Comparison of ENCODE assay signal across 8 cellular contexts in the genomic region with DNA sequence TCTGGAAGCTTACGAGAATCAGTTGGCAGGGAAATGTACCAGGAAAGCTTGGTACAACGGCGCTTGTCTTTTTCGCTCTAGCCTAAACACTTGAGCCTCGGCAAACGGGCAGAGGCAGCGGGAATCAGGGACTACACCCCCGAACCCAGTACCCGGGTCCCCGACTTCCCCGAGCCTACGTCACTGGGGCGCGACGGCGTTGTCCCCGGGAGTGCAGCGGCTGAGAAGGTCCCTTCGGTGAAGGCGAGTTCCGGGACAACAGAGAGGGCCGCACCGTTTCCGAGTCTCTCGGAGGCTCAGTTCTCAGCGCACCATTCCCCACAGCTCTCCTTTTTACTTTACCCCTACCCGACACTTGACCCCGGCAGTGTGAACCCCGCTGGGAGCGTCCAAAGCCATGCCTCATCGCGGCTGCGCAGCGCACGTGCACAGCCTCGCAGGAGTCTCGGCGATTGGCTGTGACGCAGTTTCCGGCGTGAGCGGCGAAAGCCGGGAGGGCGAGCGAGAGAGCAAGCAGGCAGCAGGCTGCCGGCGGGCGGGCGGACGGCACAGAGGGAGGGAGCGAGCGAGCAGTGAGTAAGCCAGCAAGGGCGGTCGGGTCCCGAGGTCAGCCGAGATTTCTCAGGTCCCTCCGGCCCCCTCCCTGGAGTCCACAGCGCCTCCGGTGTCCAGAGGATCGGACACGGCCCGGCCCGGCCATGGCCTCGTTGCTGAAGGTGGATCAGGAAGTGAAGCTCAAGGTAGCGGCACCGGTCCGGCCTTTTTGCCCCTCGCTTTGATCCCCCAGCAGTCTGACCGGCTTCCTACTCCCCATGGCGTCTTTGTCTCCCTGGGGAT. TPM values are rescaled to one million over a fixed set of nuclear protein-coding genes. Genes with fewer than 3 reads are reported as not detected.
A peak's percentile ranks its signal among the peaks of the same experiment; 100 is the strongest.
DNase-seq lines count a peak whose midpoint lies in the region; ATAC-seq, FAIRE-seq and TF ChIP-seq lines count a peak whose summit lies in the region.

A gene with protein sequence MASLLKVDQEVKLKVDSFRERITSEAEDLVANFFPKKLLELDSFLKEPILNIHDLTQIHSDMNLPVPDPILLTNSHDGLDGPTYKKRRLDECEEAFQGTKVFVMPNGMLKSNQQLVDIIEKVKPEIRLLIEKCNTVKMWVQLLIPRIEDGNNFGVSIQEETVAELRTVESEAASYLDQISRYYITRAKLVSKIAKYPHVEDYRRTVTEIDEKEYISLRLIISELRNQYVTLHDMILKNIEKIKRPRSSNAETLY (plus strand): TSS at position 464 of the 837 bp plus-strand sequence. CDS start 235 bp downstream, at position 699.

- intact Hi-C loops in mucosa of descending colon (cut with DNase I, micrococcal nuclease): no loop called here

- ATAC-seq in GM21423 (IDR thresholded peaks at IDR 0.05; ENCODE audit: unreplicated experiment) (peak; percentile 88), mucosa of descending colon (peak; percentile 98)

- H3K36me3 ChIP-seq in HUES64 (ENCODE audit: insufficient read depth, low read length) (peaks cover 35% of the 10 kb centered on the region), OCI-LY3 (replicated peaks; ENCODE audit: low read depth, low read length) (peaks cover 23% of the 10 kb centered on the region), mucosa of descending colon (ENCODE audit: low read depth) (no peaks in the 10 kb centered on the region)

- H3K4me1 ChIP-seq in HUES64 (ENCODE audit: insufficient read depth, low read length) (peaks cover 13% of the 10 kb centered on the region; the same call in 1 of the 2 replicates), OCI-LY3 (ENCODE audit: low read length) (peaks cover 13% of the 10 kb centered on the region), mucosa of descending colon (ENCODE audit: low read depth) (peaks cover 13% of the 10 kb centered on the region)

- TF ChIP-seq CTCF in D721Med (IDR thresholded peaks at IDR 0.05; ENCODE audit: insufficient read depth, missing control alignments) (no peak), OCI-LY3 (IDR thresholded peaks at IDR 0.05; ENCODE audit: low read depth, low read length) (no peak), epithelial cell of esophagus (IDR thresholded peaks at IDR 0.05; ENCODE audit: insufficient read depth, low read depth, low read length, missing control alignments) (no peak), mucosa of descending colon (IDR thresholded peaks at IDR 0.05) (no peak)

- H3K9ac ChIP-seq in HUES64 (ENCODE audit: low read depth, low read length) (peak within 1 kb of the TSS; percentile 99), OCI-LY3 (ENCODE audit: low read length) (peak within 1 kb of the TSS; percentile 98)

- H3K4me3 ChIP-seq in HUES64 (ENCODE audit: low read length) (peak within 1 kb of the TSS; percentile 81), OCI-LY3 (ENCODE audit: low read length) (peak within 1 kb of the TSS; percentile 99), epithelial cell of esophagus (ENCODE audit: low read length) (peak within 1 kb of the TSS; percentile 97), mucosa of descending colon (peak within 1 kb of the TSS; percentile 92)

- no peaks in the 10 kb centered on the region; the same call in 1 of the 2 replicates for H4K20me1 ChIP-seq in OCI-LY3 (ENCODE audit: insufficient read depth, low read length)

- peak within 1 kb of the TSS; percentile 98 for H3K4me2 ChIP-seq in OCI-LY3 (ENCODE audit: low read length)

- H3K27ac ChIP-seq in HUES64 (ENCODE audit: low read depth, low read length): peak within 1 kb of the TSS; percentile 95
- H3K27ac ChIP-seq in OCI-LY3 (ENCODE audit: low read length): peak within 1 kb of the TSS; percentile 74

- peak within 1 kb of the TSS; percentile 90 for H2AFZ ChIP-seq in OCI-LY3 (ENCODE audit: low read depth, low read length)

- WGBS in HUES64: under 1% methylated on average over 71 of the region's 71 CpGs

- no peak for FAIRE-seq in D721Med (lab: Jason Lieb, UNC)

- peak; percentile 81 for DNase-seq in D721Med (ENCODE audit: insufficient read length, low spot score)
- peak; percentile 87 for DNase-seq in activated T-cell treated with anti-CD3 and anti-CD28 coated beads for 24 hours (ENCODE audit: low read depth)
- peak; percentile 93 for DNase-seq in epithelial cell of esophagus (ENCODE audit: low read depth)
- peak; percentile 92 to 95 (median 93) for DNase-seq in mucosa of descending colon
- peak; percentile 84 for DNase-seq in stimulated activated CD8-positive, alpha-beta memory T cell treated with anti-CD3 and anti-CD28 coated beads, Interleukin-4, amount 100 ng/mL, for 24 hours (ENCODE audit: low read depth)

- H3K9me3 ChIP-seq in HUES64 (ENCODE audit: insufficient read depth, low read depth, low read length) (no peaks in the 10 kb centered on the region), OCI-LY3 (ENCODE audit: insufficient read depth, low read length) (no peaks in the 10 kb centered on the region), mucosa of descending colon (no peaks in the 10 kb centered on the region)

- H3K27me3 ChIP-seq in HUES64 (ENCODE audit: insufficient read depth, low read length) (peaks cover 5% of the 10 kb centered on the region; the same call in 1 of the 2 replicates), OCI-LY3 (ENCODE audit: low read depth, low read length) (no peaks in the 10 kb centered on the region)

- peaks cover 53% of the 10 kb centered on the region for H3K79me2 ChIP-seq in OCI-LY3 (ENCODE audit: low read length)

RNA-seq across cellular contexts. Expression of the gene that starts here (rescaled TPM):
- polyA plus RNA-seq in HUES64 (2013, experiment 1 of 2): 200 TPM
- polyA plus RNA-seq in HUES64 (2013, experiment 2 of 2): 167 TPM
- 100 to 1,000 TPM in 1 of 3 donors, 10 to 100 TPM in 2; 87.7 to 112 (median 91.8) TPM for total RNA-seq in mucosa of descending colon

Comparison
In these comparisons a context has a peak if more than half of its experiments do, and no peak if none do; other contexts are left out.
1. Peak in every context shown above with its lines: DNase-seq, ATAC-seq, H3K4me3 ChIP-seq and H3K27ac ChIP-seq.